15 cellular contexts compared by ENCODE assay signal in the genomic region with DNA sequence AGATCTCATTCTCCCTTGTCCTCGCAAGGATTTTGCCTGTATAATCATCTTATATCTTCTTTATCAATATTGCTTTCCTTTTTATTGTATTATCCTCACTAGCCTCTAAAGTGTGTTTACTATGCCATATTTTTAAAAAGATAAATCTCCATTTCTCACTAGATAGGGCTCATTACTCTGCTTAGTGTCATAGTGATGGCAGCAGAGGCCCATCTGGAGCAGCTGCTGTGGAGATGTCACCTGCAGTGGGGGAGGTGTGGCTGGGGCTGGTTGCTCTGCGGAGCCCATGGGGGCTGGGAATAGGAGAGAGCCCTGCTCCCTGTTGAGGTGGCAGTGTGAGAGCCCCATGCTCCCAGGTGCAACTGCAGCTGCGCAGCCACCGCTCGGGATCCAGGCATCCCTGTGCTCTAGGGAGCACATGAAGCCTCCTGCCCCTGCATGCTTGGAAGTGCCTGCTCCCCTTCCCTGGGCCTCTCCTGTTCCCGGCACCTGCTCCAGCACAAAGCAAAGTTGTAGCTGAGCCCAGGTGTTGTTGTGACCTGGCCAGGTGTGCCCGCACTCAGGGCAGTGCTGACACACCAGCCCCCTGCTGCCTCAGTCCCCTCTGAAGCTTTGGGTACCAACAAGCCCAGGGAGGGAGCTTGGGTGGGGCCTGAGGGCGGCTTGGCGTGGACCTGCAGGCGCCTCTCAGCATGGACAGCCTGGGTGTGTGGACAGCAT.
"Had no signal": no experiment of that assay in that cellular context is flagged by ENCODE, and none has a peak within 500 bp of the region (broad histone marks: within the 10 kb centered on the region; RNA-seq: fewer than 3 reads in every experiment).

No MANE protein-coding gene starts in this region.

- H3K9me3 ChIP-seq: ascending aorta, lower lobe of right lung, right lobe of liver, uterus had no signal

- ATAC-seq: activated CD8-positive, alpha-beta T cell treated with anti-CD3 and anti-CD28 coated beads for 36 hours; esophagus mucosa; naive thymus-derived CD8-positive, alpha-beta T cell had no signal

- H3K27ac ChIP-seq: ascending aorta, dorsolateral prefrontal cortex, lower lobe of right lung, right lobe of liver, uterus, VCaP had no signal

- H3K4me1 ChIP-seq: ascending aorta, lower lobe of right lung, right lobe of liver had no signal

- DNase-seq: activated CD4-positive, alpha-beta T cell treated with anti-CD3 and anti-CD28 coated beads for 4 hours; activated CD8-positive, alpha-beta memory T cell treated with anti-CD3 and anti-CD28 coated beads, Interleukin-2, amount 50 U/mL, for 48 hours; activated CD8-positive, alpha-beta T cell treated with anti-CD3 and anti-CD28 coated beads for 36 hours; activated naive CD4-positive, alpha-beta T cell; dorsolateral prefrontal cortex; glutamatergic neuron; immature natural killer cell; lower lobe of right lung; naive thymus-derived CD8-positive, alpha-beta T cell; right lobe of liver; stimulated activated CD4-positive, alpha-beta T cell treated with anti-CD3 and anti-CD28 coated beads, Interleukin-2, amount 100 ng/mL, for 24 hours; uterus had no signal

- H3K27me3 ChIP-seq: ascending aorta, dorsolateral prefrontal cortex, right lobe of liver, uterus had no signal

- H3K4me3 ChIP-seq: ascending aorta, dorsolateral prefrontal cortex, lower lobe of right lung, right lobe of liver, uterus had no signal

- H3K36me3 ChIP-seq: ascending aorta, lower lobe of right lung, right lobe of liver, uterus had no signal
